In the genomic region with DNA sequence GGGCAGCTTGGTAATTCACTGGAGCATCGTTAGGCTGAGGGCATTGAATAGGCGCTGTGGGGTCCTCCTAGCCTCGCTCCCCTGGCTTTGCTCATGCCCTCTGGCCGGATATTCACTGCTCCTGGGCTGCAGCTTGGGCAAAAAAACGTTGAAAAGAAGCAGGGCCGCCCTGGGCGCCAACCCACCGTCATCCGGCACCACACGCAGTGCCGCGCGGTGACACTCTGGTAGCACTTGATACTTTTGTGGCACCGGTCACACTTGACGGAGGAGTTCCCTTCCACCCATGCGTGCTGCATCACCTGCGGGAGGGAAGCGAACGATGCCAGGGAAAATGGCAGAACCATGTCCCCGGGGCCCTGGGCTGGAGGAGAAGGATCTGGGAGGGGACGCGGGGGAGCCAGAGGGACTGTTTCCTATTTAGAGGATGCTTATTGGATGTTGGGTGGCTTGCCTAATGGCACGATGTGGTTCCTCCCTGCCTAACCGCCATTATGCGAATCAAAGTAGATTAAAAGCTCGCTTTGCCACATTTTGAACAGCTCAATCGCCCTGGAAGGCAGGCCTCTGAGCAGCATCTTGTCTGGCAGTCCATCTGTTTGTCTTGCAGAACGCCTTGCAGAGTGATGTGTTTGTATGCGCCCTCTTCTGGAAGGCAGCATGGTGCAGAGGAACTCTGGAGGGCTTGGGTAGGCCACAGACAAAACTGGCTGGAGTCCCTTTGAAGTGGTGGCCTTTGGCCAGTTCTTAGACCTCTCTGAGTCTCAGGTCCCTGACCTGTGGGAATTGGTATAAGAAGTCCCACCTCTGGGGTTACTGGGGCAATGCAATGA, we compare ENCODE assay signal across 11 cellular contexts.
DNase-seq lines count a peak whose midpoint lies in the region; ATAC-seq, FAIRE-seq and TF ChIP-seq lines count a peak whose summit lies in the region.
"Had no signal": no experiment of that assay in that cellular context is flagged by ENCODE, and none has a peak within 500 bp of the region (broad histone marks: within the 10 kb centered on the region; RNA-seq: fewer than 3 reads in every experiment).

No MANE protein-coding gene starts in this region.

- H3K4me1 ChIP-seq in RWPE2 (ENCODE audit: insufficient read depth, poor library complexity, severe bottlenecking): no peaks in the 10 kb centered on the region

- H3K27ac ChIP-seq in RWPE2 (ENCODE audit: poor library complexity, severe bottlenecking): no peak overlapping the region

- FAIRE-seq in RCC 7860 (lab: Jason Lieb, UNC): no peak

- H3K4me3 ChIP-seq in RWPE2 (ENCODE audit: severe bottlenecking) (no peak overlapping the region), fibroblast of the aortic adventitia (ENCODE audit: low read depth, low read length) (no peak overlapping the region)

- peak; percentile 9 for DNase-seq in ACHN
- no peak for DNase-seq in RWPE2 (ENCODE audit: low spot score)
- no peak for DNase-seq in fibroblast of the aortic adventitia (ENCODE audit: low read depth)
- no peak for DNase-seq in RCC 7860 (ENCODE audit: low spot score)
- no peak for DNase-seq in activated effector memory CD4-positive, alpha-beta T cell treated with Interleukin-2 at 50 U/mL for 16 hours
- DNase-seq: midbrain, NCI-H1436, T-helper 9 cell had no signal

- no peaks in the 10 kb centered on the region for H3K9me3 ChIP-seq in RWPE2 (ENCODE audit: severe bottlenecking)

- TF ChIP-seq CTCF in GM12872 (IDR thresholded peaks at IDR 0.05; ENCODE audit: insufficient read depth, low read depth, low read length): peak; percentile 50; the same call in 2 of the 3 replicates
- TF ChIP-seq CTCF in RWPE2 (IDR thresholded peaks at IDR 0.05; ENCODE audit: poor library complexity, severe bottlenecking): peak; percentile 18
- TF ChIP-seq CTCF in fibroblast of the aortic adventitia (IDR thresholded peaks at IDR 0.05; ENCODE audit: insufficient read depth, low read length): peak; percentile 40

- H3K27me3 ChIP-seq in RWPE2 (ENCODE audit: insufficient read depth, poor library complexity, severe bottlenecking): no peaks in the 10 kb centered on the region

- ATAC-seq in RWPE2 (ENCODE audit: low read depth) (no peak), GM18502 (IDR thresholded peaks at IDR 0.05; ENCODE audit: poor library complexity, unreplicated experiment) (no peak), HG03196 (IDR thresholded peaks at IDR 0.05; ENCODE audit: unreplicated experiment) (no peak)

- in situ Hi-C loops in ACHN (cut with HindIII; ENCODE audit: low pct_ligation_motif_present, low pct_unique_long_range_greater_than_20kb, low sequenced_read_pairs): no loop called here

- H3K36me3 ChIP-seq in RWPE2 (ENCODE audit: low read depth): no peaks in the 10 kb centered on the region
